19 cellular contexts compared by ENCODE assay signal in genomic region chr12:114676142-114676741, GRCh38. TPM values are rescaled to one million over a fixed set of nuclear protein-coding genes. Genes with fewer than 3 reads are reported as not detected.
DNase-seq lines count a peak whose midpoint lies in the region; ATAC-seq and TF ChIP-seq lines count a peak whose summit lies in the region.
"Had no signal": no experiment of that assay in that cellular context is flagged by ENCODE, and none has a peak within 500 bp of the region (broad histone marks: within the 10 kb centered on the region; RNA-seq: fewer than 3 reads in every experiment).

No MANE protein-coding gene starts in this region.

- H4K8ac ChIP-seq in mesendoderm (ENCODE audit: low read depth, low read length), result no peak overlapping the region

- H3K4me1 Mint-ChIP-seq in endodermal cell, result peaks cover 65% of the 10 kb centered on the region

- H3K27ac ChIP-seq in cardiac muscle cell (peak overlapping the region; percentile 66), endodermal cell (ENCODE audit: low read depth, low read length) (no peak overlapping the region), mesendoderm (ENCODE audit: low read depth, low read length) (no peak overlapping the region), vagina (peak overlapping the region; percentile 99)
- H3K27ac ChIP-seq: dorsolateral prefrontal cortex, suprapubic skin had no signal

- H3K4me3 ChIP-seq in cardiac muscle cell (no peak overlapping the region), endodermal cell (ENCODE audit: low read length) (no peak overlapping the region), mesendoderm (ENCODE audit: low read length) (no peak overlapping the region), vagina (peak overlapping the region; percentile 54 to 90)
- H3K4me3 ChIP-seq: dorsolateral prefrontal cortex, esophagus squamous epithelium, HAP-1, heart left ventricle, skin epidermis, suprapubic skin had no signal

- peak overlapping the region; percentile 58 for H3K56ac ChIP-seq in mesendoderm (ENCODE audit: low read length)

- DNase-seq in cardiac muscle cell (ENCODE audit: low read depth in 1 of 2, low spot score in 1 of 2) (no peak), left cardiac atrium (no peak), endodermal cell (peak; percentile 69), mesendoderm (peak; percentile 53), vagina (ENCODE audit: extremely low spot score in 2 of 2) (no peak), NCI-H524 treated with DMSO at 0.1 percent for 48 hours (lab: John Stamatoyannopoulos, UW) (no peak)
- DNase-seq: activated T-cell treated with anti-CD3 and anti-CD28 coated beads, Interleukin-2, amount 50 U/mL, for 4 hours; dorsolateral prefrontal cortex; esophagus squamous epithelium; heart left ventricle; NCI-H146; SW 1271 had no signal

- H3K4me1 ChIP-seq in cardiac muscle cell (ENCODE audit: low read depth) (peaks cover 63% of the 10 kb centered on the region), endodermal cell (ENCODE audit: control insufficient read depth, insufficient read depth, low read length) (peaks cover 18% of the 10 kb centered on the region), mesendoderm (ENCODE audit: control insufficient read depth, low read depth, low read length) (peaks cover 23% of the 10 kb centered on the region), vagina (peaks cover 71% of the 10 kb centered on the region)

- H3K9ac ChIP-seq in endodermal cell (ENCODE audit: extremely low read depth, low read length, poor library complexity, severe bottlenecking) (no peak overlapping the region), mesendoderm (ENCODE audit: low read length) (peak overlapping the region; percentile 34)

- no peak overlapping the region for H3K4ac ChIP-seq in mesendoderm (ENCODE audit: low read depth, low read length)

- H3K23ac ChIP-seq in mesendoderm (ENCODE audit: low read length), result peak overlapping the region; percentile 73

- TF ChIP-seq POLR2A in vagina (IDR thresholded peaks at IDR 0.05), result no peak

- H3K36me3 ChIP-seq in cardiac muscle cell (peaks cover 24% of the 10 kb centered on the region), endodermal cell (ENCODE audit: control insufficient read depth, insufficient read depth, low read length) (peaks cover 54% of the 10 kb centered on the region), mesendoderm (ENCODE audit: control insufficient read depth, insufficient read depth, low read length) (peaks cover 30% of the 10 kb centered on the region), vagina (peaks cover 0 to 24% of the 10 kb centered on the region in 2 donors)

- H2BK15ac ChIP-seq in mesendoderm (replicated peaks; ENCODE audit: low read depth), result no peak overlapping the region

- TF ChIP-seq CTCF in cardiac muscle cell (IDR thresholded peaks at IDR 0.05; ENCODE audit: low read depth, low read length) (no peak), endodermal cell (conservative IDR thresholded peaks at IDR 0.05) (no peak), vagina (IDR thresholded peaks at IDR 0.05) (no peak)

- H3K79me1 ChIP-seq in mesendoderm (ENCODE audit: low read length), result peaks cover 28% of the 10 kb centered on the region

- intact Hi-C loops in left cardiac atrium (cut with DNase I) (no loop called here), vagina (cut with DNase I) (no loop called here)

- H3K9me3 Mint-ChIP-seq in endodermal cell, result no peaks in the 10 kb centered on the region
- H3K9me3 Mint-ChIP-seq: activated T-cell treated with anti-CD3 and anti-CD28 coated beads, Interleukin-2, amount 50 U/mL, for 4 hours had no signal

- H3K79me2 ChIP-seq in mesendoderm (ENCODE audit: control insufficient read depth, insufficient read depth, low read length), result peaks cover 32% of the 10 kb centered on the region

- no peak overlapping the region for H4K5ac ChIP-seq in mesendoderm (ENCODE audit: low read length)

- H3K27me3 Mint-ChIP-seq in endodermal cell (ENCODE audit: insufficient read depth), result peaks cover 99% of the 10 kb centered on the region

- H3K4me3 Mint-ChIP-seq in endodermal cell, result peak overlapping the region; percentile 20
- H3K4me3 Mint-ChIP-seq: activated T-cell treated with anti-CD3 and anti-CD28 coated beads, Interleukin-2, amount 50 U/mL, for 4 hours had no signal

- H3K18ac ChIP-seq in mesendoderm (ENCODE audit: low read length), result no peak overlapping the region

- no peak overlapping the region for H2BK120ac ChIP-seq in mesendoderm (ENCODE audit: low read depth, low read length)

- no peak overlapping the region for H3K27ac Mint-ChIP-seq in endodermal cell
- H3K27ac Mint-ChIP-seq: activated naive CD4-positive, alpha-beta T cell treated with anti-CD3 and anti-CD28 coated beads, Interleukin-2, amount 50 U/mL, for 72 hours; CD14-positive monocyte had no signal

- peak overlapping the region; percentile 22 for H2BK5ac ChIP-seq in mesendoderm (ENCODE audit: low read length)

- ATAC-seq in left cardiac atrium, result no peak
- no peak for ATAC-seq in HG03135 (IDR thresholded peaks at IDR 0.05; ENCODE audit: unreplicated experiment)
- no peak for ATAC-seq in GM21723 (IDR thresholded peaks at IDR 0.05; ENCODE audit: unreplicated experiment)
- ATAC-seq: activated naive CD4-positive, alpha-beta T cell treated with anti-CD3 and anti-CD28 coated beads, Interleukin-2, amount 50 U/mL, for 72 hours; activated T-cell treated with anti-CD3 and anti-CD28 coated beads, Interleukin-2, amount 50 U/mL, for 4 hours; heart left ventricle had no signal

- no peak overlapping the region for H3K4me2 ChIP-seq in mesendoderm (ENCODE audit: low read length)

- peaks cover 94% of the 10 kb centered on the region for H3K36me3 Mint-ChIP-seq in endodermal cell (ENCODE audit: low read depth)
- H3K36me3 Mint-ChIP-seq: CD14-positive monocyte had no signal

- WGBS in endodermal cell (ENCODE audit: insufficient coverage in 1 of 2, insufficient read length in 1 of 2), 2 experiments, result 46 to 58% methylated on average over 4 to 6 of the region's 6 CpGs
- whole genome bisulfite sequencing in mesendoderm (ENCODE audit: extremely low coverage, insufficient coverage, low lambda C conversion rate), result no CpG with 5 or more reads among the region's 6 CpGs

- no peak overlapping the region for H2AK5ac ChIP-seq in mesendoderm (ENCODE audit: low read length)

- H3K27me3 ChIP-seq in cardiac muscle cell (peaks cover 13% of the 10 kb centered on the region), endodermal cell (ENCODE audit: control insufficient read depth, insufficient read depth, low read length, poor library complexity, severe bottlenecking) (peaks cover 100% of the 10 kb centered on the region), mesendoderm (ENCODE audit: insufficient read depth, low read length, poor library complexity) (no peaks in the 10 kb centered on the region), vagina (no peaks in the 10 kb centered on the region)
- H3K27me3 ChIP-seq: suprapubic skin had no signal

- H3K9me3 ChIP-seq in cardiac muscle cell (ENCODE audit: low read depth) (no peaks in the 10 kb centered on the region), endodermal cell (ENCODE audit: control insufficient read depth, low read length) (no peaks in the 10 kb centered on the region), vagina (no peaks in the 10 kb centered on the region)
- H3K9me3 ChIP-seq: esophagus squamous epithelium, heart left ventricle, suprapubic skin had no signal

RNA-seq across cellular contexts. Expression of gene TBX3, which starts 7.7 kb away (rescaled TPM):
- total RNA-seq in cardiac muscle cell (69.4 and 87.5 TPM in 2 replicates), left cardiac atrium (10 to 100 TPM in 1 of 2 donors, 1 to 10 TPM in 1; 7.7 to 14.3 TPM), endodermal cell (10 to 100 TPM; 80.8 to 88.1 TPM), vagina (57.0 TPM)
- polyA plus RNA-seq in cardiac muscle cell, result 63.7 and 78.3 TPM in 2 replicates
- polyA plus RNA-seq in endodermal cell (2013, experiment 1 of 2), result 5.5 TPM
- 5.9 TPM for polyA plus RNA-seq in endodermal cell (2013, experiment 2 of 2)
- 2.1 TPM for polyA plus RNA-seq in mesendoderm (2013, experiment 1 of 2)
- polyA plus RNA-seq in mesendoderm (2013, experiment 2 of 2), result 2.1 TPM
- total RNA-seq: activated naive CD4-positive, alpha-beta T cell treated with anti-CD3 and anti-CD28 coated beads, Interleukin-2, amount 50 U/mL, for 72 hours had no signal

Comparison
In these comparisons a context has a peak if more than half of its experiments do, and no peak if none do; other contexts are left out.
1. DNase-seq: peak in endodermal cell (single experiment) and mesendoderm (single experiment); none in cardiac muscle cell (0 of 2), left cardiac atrium (single experiment), vagina (0 of 2) and NCI-H524 treated with DMSO at 0.1 percent for 48 hours (single experiment).
2. H3K27ac ChIP-seq: peak in cardiac muscle cell (single experiment) and vagina (single experiment); none in endodermal cell (single experiment) and mesendoderm (single experiment).
3. H3K4me3 ChIP-seq: peak in vagina (2 of 2); none in cardiac muscle cell (single experiment), endodermal cell (single experiment) and mesendoderm (single experiment).